22 cellular contexts compared by ENCODE assay signal in genomic region chr22:48629631-48630443, GRCh38.
DNase-seq lines count a peak whose midpoint lies in the region; ATAC-seq lines count a peak whose summit lies in the region.
"Had no signal": no experiment of that assay in that cellular context is flagged by ENCODE, and none has a peak within 500 bp of the region (broad histone marks: within the 10 kb centered on the region; RNA-seq: fewer than 3 reads in every experiment).

No MANE protein-coding gene starts in this region.

- DNase-seq in H7 (peak; percentile 65), sciatic nerve (ENCODE audit: low spot score) (no peak), T1000 (lab: John Stamatoyannopoulos, UW) (no peak), DMS 273 treated with DMSO at 0.1 percent for 48 hours (lab: John Stamatoyannopoulos, UW) (no peak), SW 1271 (lab: John Stamatoyannopoulos, UW) (no peak)
- DNase-seq: activated naive CD8-positive, alpha-beta T cell treated with anti-CD3 and anti-CD28 coated beads, Interleukin-2, amount 50 U/mL, for 24 hours; activated T-cell treated with anti-CD3 and anti-CD28 coated beads, Interleukin-2, amount 50 U/mL, for 4 hours; gastrocnemius medialis; left colon; NCI-H1417 treated with DMSO at 0.1 percent for 48 hours; NCI-H2029 treated with DMSO at 0.1 percent for 48 hours; NCI-H226; NCI-H82; pancreas; stimulated activated CD4-positive, alpha-beta T cell treated with anti-CD3 and anti-CD28 coated beads, Interleukin-2, amount 100 ng/mL, for 24 hours; transverse colon had no signal

- no peak overlapping the region for H3K4me3 ChIP-seq in H7 (ENCODE audit: insufficient read depth, low read depth, low read length)
- H3K4me3 ChIP-seq: gastrocnemius medialis, hepatocyte, pancreas, SJSA1, transverse colon had no signal

- H3K27ac ChIP-seq in angular gyrus (ENCODE audit: low read depth, low read length) (peak overlapping the region; percentile 89), layer of hippocampus (ENCODE audit: low read depth, low read length) (peak overlapping the region; percentile 88)
- H3K27ac ChIP-seq: gastrocnemius medialis, hepatocyte, pancreas, SJSA1, transverse colon had no signal

- H3K27me3 ChIP-seq in H7 (ENCODE audit: control insufficient read depth, insufficient read depth, low read length) (no peaks in the 10 kb centered on the region), layer of hippocampus (ENCODE audit: control insufficient read depth, insufficient read depth, low read length) (no peaks in the 10 kb centered on the region)
- H3K27me3 ChIP-seq: hepatocyte, pancreas, SJSA1, transverse colon had no signal

- no peaks in the 10 kb centered on the region for H3K36me3 ChIP-seq in H7 (replicated peaks; ENCODE audit: control insufficient read depth, insufficient read depth, low read length)
- H3K36me3 ChIP-seq: gastrocnemius medialis, pancreas, transverse colon had no signal

- ATAC-seq in sciatic nerve (peak; percentile 31), HG03159 (IDR thresholded peaks at IDR 0.05; ENCODE audit: unreplicated experiment) (no peak)
- ATAC-seq: activated naive CD8-positive, alpha-beta T cell treated with anti-CD3 and anti-CD28 coated beads, Interleukin-2, amount 50 U/mL, for 24 hours; activated T-cell treated with anti-CD3 and anti-CD28 coated beads, Interleukin-2, amount 50 U/mL, for 4 hours; gastrocnemius medialis; left colon; pancreas; right cardiac atrium had no signal

- intact Hi-C loops in sciatic nerve (cut with DNase I), result no loop called here
